ENCODE assay signal across 24 cellular contexts in the genomic region with DNA sequence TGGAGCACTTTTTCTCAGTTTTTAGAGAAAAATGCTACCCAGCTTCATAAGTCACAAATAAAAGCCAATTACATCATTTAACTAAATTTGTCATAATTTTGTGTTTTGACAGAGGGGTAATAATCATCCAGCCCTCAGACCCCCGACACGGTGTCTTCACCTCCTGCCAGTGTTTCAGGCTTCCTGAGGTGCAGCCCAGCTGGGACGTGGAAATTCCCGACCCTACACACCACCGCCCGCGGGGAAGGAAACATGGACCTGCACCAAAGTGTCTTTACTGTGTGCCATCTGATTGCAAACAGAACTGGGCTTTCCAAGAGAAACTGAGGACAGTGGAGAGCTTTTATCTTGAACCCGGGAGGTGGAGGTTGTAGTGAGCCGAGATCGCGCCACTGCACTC. TPM values are rescaled to one million over a fixed set of nuclear protein-coding genes. Genes with fewer than 3 reads are reported as not detected.
DNase-seq lines count a peak whose midpoint lies in the region; ATAC-seq, FAIRE-seq and TF ChIP-seq lines count a peak whose summit lies in the region.
"Had no signal": no experiment of that assay in that cellular context is flagged by ENCODE, and none has a peak within 500 bp of the region (broad histone marks: within the 10 kb centered on the region; RNA-seq: fewer than 3 reads in every experiment).

No MANE protein-coding gene starts in this region.

- 0 out of 2 replicates have a peak overlapping the region, but pooled peaks have one; percentile 51 for H4K8ac ChIP-seq in H1 (ENCODE audit: extremely low read depth, insufficient read depth, low read length)

- H2BK15ac ChIP-seq in H1 (ENCODE audit: low read length): no peak overlapping the region

- no peak overlapping the region for H3K56ac ChIP-seq in H1 (replicated peaks; ENCODE audit: insufficient read length, low read depth, low read length)

- intact Hi-C loops in mammary epithelial cell (cut with micrococcal nuclease): no loop called here

- no peak overlapping the region for H2AK5ac ChIP-seq in H1 (ENCODE audit: low read depth, low read length)

- no peak overlapping the region for H2BK120ac ChIP-seq in H1 (replicated peaks; ENCODE audit: low read depth, low read length)

- no peaks in the 10 kb centered on the region for H3K79me1 ChIP-seq in H1 (ENCODE audit: low read depth, low read length)

- CTCF ChIA-PET in activated naive CD4-positive, alpha-beta T cell treated with anti-CD3 and anti-CD28 coated beads, Interleukin-2, amount 10 ng/mL, durations not matched to agents 7 days and 5 days (lab: Charles Lee): interaction anchor here (1.0 kb wide), 1 partner anchor 155 kb away, joined by 3 read pairs; no protein-coding TSS in a partner anchor
- CTCF ChIA-PET in H1 (lab: Charles Lee; ENCODE audit: partially characterized antibody): interaction anchor here (0.6 to 8.6 kb wide), 2 partner anchors 8 to 72 kb away, joined by 4 to 47 read pairs; no protein-coding TSS in a partner anchor
- CTCF ChIA-PET in mammary epithelial cell (lab: Charles Lee; ENCODE audit: low non-redundant PET): interaction anchor here (0.7 kb wide), 1 partner anchor 265 kb away, joined by 4 read pairs; no protein-coding TSS in a partner anchor

- no peak for TF ChIP-seq EP300 in H1 (IDR thresholded peaks at IDR 0.05; ENCODE audit: borderline replicate concordance in 1 of 2, low read depth in 2 of 2, low read length in 2 of 2)

- no peak overlapping the region for H3K4ac ChIP-seq in H1 (replicated peaks; ENCODE audit: insufficient read length, low read depth, low read length)

- FAIRE-seq in H1 (lab: Jason Lieb, UNC): no peak
- FAIRE-seq: bronchial epithelial cell, urothelium cell line had no signal

- DNase-seq in activated naive CD4-positive, alpha-beta T cell treated with anti-CD3 and anti-CD28 coated beads, Interleukin-2, amount 10 ng/mL, durations not matched to agents 7 days and 5 days: no peak
- DNase-seq in activated naive CD4-positive, alpha-beta T cell (lab: John Stamatoyannopoulos, UW): no peak
- DNase-seq in H1 (ENCODE audit: low read depth in 1 of 2, low spot score in 2 of 2) (no peak), cerebellum (ENCODE audit: low spot score) (no peak), mammary epithelial cell (no peak), NCI-H510A (lab: John Stamatoyannopoulos, UW) (no peak)
- no peak for DNase-seq in stimulated activated effector memory CD8-positive, alpha-beta T cell treated with anti-CD3 and anti-CD28 coated beads, Interleukin-12 subunit alpha, Interleukin-12 subunit beta, amount 100 ng/mL, for 72 hours (ENCODE audit: low spot score in 2 of 2)
- DNase-seq: ACHN; activated CD4-positive, CD25-positive, alpha-beta regulatory T cell treated with anti-CD3 and anti-CD28 coated beads, Interleukin-2, amount 50 U/mL, for 72 hours; amygdala; cortex of kidney; DMS 273 treated with DMSO at 0.1 percent for 48 hours; Kasumi-1; kidney glomerular epithelial cell; NCI-H1092; NCI-H1930; NCI-H226; stimulated activated CD8-positive, alpha-beta memory T cell treated with anti-CD3 and anti-CD28 coated beads, Interleukin-4, amount 100 ng/mL, for 48 hours had no signal

- in situ Hi-C loops in mammary epithelial cell (cut with MboI; ENCODE audit: low sequenced_read_pairs in 2 of 2): no loop called here

- H4K20me1 ChIP-seq in H1 (replicated peaks in 1 of 2; ENCODE audit: control insufficient read depth in 1 of 2, insufficient read depth in 2 of 2, low read length in 2 of 2) (no peaks in the 10 kb centered on the region), mammary epithelial cell (ENCODE audit: insufficient read depth, low read length) (no peaks in the 10 kb centered on the region)

- no peak overlapping the region for H4K5ac ChIP-seq in H1 (ENCODE audit: insufficient read length, low read depth, low read length)

- H3K9me3 Mint-ChIP-seq in activated naive CD4-positive, alpha-beta T cell treated with anti-CD3 and anti-CD28 coated beads, Interleukin-2, amount 10 ng/mL, durations not matched to agents 7 days and 5 days: no peaks in the 10 kb centered on the region
- no peaks in the 10 kb centered on the region for H3K9me3 Mint-ChIP-seq in IgD-negative memory B cell
- H3K9me3 Mint-ChIP-seq in stimulated activated effector memory CD8-positive, alpha-beta T cell treated with anti-CD3 and anti-CD28 coated beads, Interleukin-12 subunit alpha, Interleukin-12 subunit beta, amount 100 ng/mL, for 72 hours: no peaks in the 10 kb centered on the region

- 85% methylated on average over 10 of the region's 11 CpGs; no CpG with 5 or more reads in 1 of the 2 experiments for WGBS in H1 (ENCODE audit: extremely low coverage in 1 of 2, insufficient coverage in 1 of 2, insufficient read length in 1 of 2, insufficient replicate concordance in 2 of 2, low coverage in 1 of 2, low lambda C conversion rate in 2 of 2, missing lambda C conversion rate in 1 of 2), 2 experiments
- WGBS in mammary epithelial cell (ENCODE audit: low coverage, missing lambda C conversion rate): 84% methylated on average over 8 of the region's 11 CpGs

- POLR2A ChIA-PET in H1 (lab: Charles Lee; ENCODE audit: partially characterized antibody): interaction anchor here (0.6 to 1.0 kb wide), 2 partner anchors 10 to 18 kb away, joined by 3 read pairs; no protein-coding TSS in a partner anchor

- BruUV-seq in mammary epithelial cell (replicated peaks; lab: Mats Ljungman, UMichigan): no TSS peak

- H3K79me2 ChIP-seq in H1 (ENCODE audit: control insufficient read depth in 1 of 2, insufficient read depth in 2 of 2, low read length in 2 of 2) (0 out of 4 replicates have a peak, but pooled peaks cover 0 to under 1% of the 10 kb centered on the region in 2 experiments), mammary epithelial cell (ENCODE audit: insufficient read depth, low read length) (no peaks in the 10 kb centered on the region)

- no peak for ATAC-seq in stimulated activated effector memory CD8-positive, alpha-beta T cell treated with anti-CD3 and anti-CD28 coated beads, Interleukin-12 subunit alpha, Interleukin-12 subunit beta, amount 100 ng/mL, for 72 hours
- ATAC-seq: Right ventricle myocardium inferior had no signal

- no peak overlapping the region for H3K14ac ChIP-seq in H1 (ENCODE audit: insufficient read length)

- H3K4me3 Mint-ChIP-seq in activated naive CD4-positive, alpha-beta T cell treated with anti-CD3 and anti-CD28 coated beads, Interleukin-2, amount 10 ng/mL, durations not matched to agents 7 days and 5 days: peak overlapping the region; percentile 3
- peak overlapping the region; percentile 38 to 93 (median 68) for H3K4me3 Mint-ChIP-seq in IgD-negative memory B cell
- H3K4me3 Mint-ChIP-seq in stimulated activated effector memory CD8-positive, alpha-beta T cell treated with anti-CD3 and anti-CD28 coated beads, Interleukin-12 subunit alpha, Interleukin-12 subunit beta, amount 100 ng/mL, for 72 hours: peak overlapping the region; percentile 65

- H3K9ac ChIP-seq in H1 (replicated peaks in 1 of 4; ENCODE audit: extremely low read depth in 1 of 4, low read depth in 3 of 4, low read length in 3 of 4): no peak overlapping the region
- no peak overlapping the region for H3K9ac ChIP-seq in mammary epithelial cell (ENCODE audit: insufficient read depth, low read length)

- H3K4me1 ChIP-seq in H1 (replicated peaks in 1 of 4; ENCODE audit: control insufficient read depth in 3 of 4, insufficient read depth in 4 of 4, low read length in 3 of 4) (peaks cover 3 to 15% (median 10%) of the 10 kb centered on the region in 4 experiments), mammary epithelial cell (ENCODE audit: insufficient read depth, low read length) (peaks cover 28% of the 10 kb centered on the region)

- peaks cover 56% of the 10 kb centered on the region for H3K4me1 Mint-ChIP-seq in activated naive CD4-positive, alpha-beta T cell treated with anti-CD3 and anti-CD28 coated beads, Interleukin-2, amount 10 ng/mL, durations not matched to agents 7 days and 5 days
- peaks cover 47 to 52% (median 49%) of the 10 kb centered on the region in 3 donors for H3K4me1 Mint-ChIP-seq in IgD-negative memory B cell
- H3K4me1 Mint-ChIP-seq in stimulated activated effector memory CD8-positive, alpha-beta T cell treated with anti-CD3 and anti-CD28 coated beads, Interleukin-12 subunit alpha, Interleukin-12 subunit beta, amount 100 ng/mL, for 72 hours: peaks cover 49% of the 10 kb centered on the region

- H3K27me3 ChIP-seq in H1 (replicated peaks in 1 of 4; ENCODE audit: control insufficient read depth in 3 of 4, extremely low read depth in 1 of 4, insufficient read depth in 3 of 4, low read length in 3 of 4) (no peaks in the 10 kb centered on the region), mammary epithelial cell (ENCODE audit: insufficient read depth, low read length) (no peaks in the 10 kb centered on the region)

- H3K4me3 ChIP-seq in H1 (ENCODE audit: extremely low read depth in 1 of 4, insufficient read depth in 2 of 4, low read depth in 3 of 4, low read length in 4 of 4) (no peak overlapping the region), mammary epithelial cell (replicated peaks in 1 of 3; ENCODE audit: insufficient read depth in 1 of 3, low read depth in 2 of 3, low read length in 3 of 3) (no peak overlapping the region)

- no peak for TF ChIP-seq RAD21 in H1 (IDR thresholded peaks at IDR 0.05 in 1 of 2, conservative IDR thresholded peaks at IDR 0.05 in 1 of 2; ENCODE audit: low read depth in 2 of 2, low read length in 2 of 2)

- no peak overlapping the region for H3K4me2 ChIP-seq in H1 (ENCODE audit: insufficient read depth in 1 of 2, low read depth in 2 of 2, low read length in 2 of 2)
- H3K4me2 ChIP-seq in mammary epithelial cell (ENCODE audit: insufficient read depth, low read depth, low read length): no peak overlapping the region

- peaks cover 51% of the 10 kb centered on the region for H3K27me3 Mint-ChIP-seq in activated naive CD4-positive, alpha-beta T cell treated with anti-CD3 and anti-CD28 coated beads, Interleukin-2, amount 10 ng/mL, durations not matched to agents 7 days and 5 days
- H3K27me3 Mint-ChIP-seq in IgD-negative memory B cell: peaks cover 5% of the 10 kb centered on the region

- no peaks in the 10 kb centered on the region for H3K36me3 ChIP-seq in H1 (ENCODE audit: control insufficient read depth in 2 of 4, insufficient read depth in 4 of 4, low read length in 3 of 4)
- H3K36me3 ChIP-seq in mammary epithelial cell (ENCODE audit: insufficient read depth, low read length): no peaks in the 10 kb centered on the region

- H2BK12ac ChIP-seq in H1 (ENCODE audit: low read depth, low read length): no peak overlapping the region; the same call in 1 of the 2 replicates

- H2AFZ ChIP-seq in H1 (ENCODE audit: low read length) (no peak overlapping the region), mammary epithelial cell (ENCODE audit: low read depth, low read length) (no peak overlapping the region)

- H3K27ac Mint-ChIP-seq in activated naive CD4-positive, alpha-beta T cell treated with anti-CD3 and anti-CD28 coated beads, Interleukin-2, amount 10 ng/mL, durations not matched to agents 7 days and 5 days: no peak overlapping the region
- peak overlapping the region in 2 of 3 donors; percentile 6 to 78 for H3K27ac Mint-ChIP-seq in IgD-negative memory B cell
- no peak overlapping the region for H3K27ac Mint-ChIP-seq in stimulated activated effector memory CD8-positive, alpha-beta T cell treated with anti-CD3 and anti-CD28 coated beads, Interleukin-12 subunit alpha, Interleukin-12 subunit beta, amount 100 ng/mL, for 72 hours

- peaks cover 4% of the 10 kb centered on the region for H3K23me2 ChIP-seq in H1 (ENCODE audit: low read depth, low read length)

- no peak overlapping the region for H3K18ac ChIP-seq in H1 (ENCODE audit: extremely low read depth, low read length)

- H3K23ac ChIP-seq in H1 (ENCODE audit: insufficient read length): no peak overlapping the region

- TF ChIP-seq POLR2A in H1 (IDR thresholded peaks at IDR 0.05; ENCODE audit: control extremely low read depth in 1 of 2, low read depth in 2 of 2, low read length in 2 of 2): no peak

- H3K9me3 ChIP-seq in H1 (ENCODE audit: insufficient read depth in 2 of 2, low read depth in 1 of 2, low read length in 1 of 2) (no peaks in the 10 kb centered on the region), mammary epithelial cell (replicated peaks; ENCODE audit: insufficient read depth, low read length) (no peaks in the 10 kb centered on the region)

- dilution Hi-C loops in mammary epithelial cell (cut with HindIII; ENCODE audit: low sequenced_read_pairs): no loop called here

- H3K36me3 Mint-ChIP-seq in activated naive CD4-positive, alpha-beta T cell treated with anti-CD3 and anti-CD28 coated beads, Interleukin-2, amount 10 ng/mL, durations not matched to agents 7 days and 5 days: no peaks in the 10 kb centered on the region
- peaks cover 2% of the 10 kb centered on the region for H3K36me3 Mint-ChIP-seq in IgD-negative memory B cell
- no peaks in the 10 kb centered on the region for H3K36me3 Mint-ChIP-seq in stimulated activated effector memory CD8-positive, alpha-beta T cell treated with anti-CD3 and anti-CD28 coated beads, Interleukin-12 subunit alpha, Interleukin-12 subunit beta, amount 100 ng/mL, for 72 hours

- TF ChIP-seq CTCF in H1 (IDR thresholded peaks at IDR 0.05; ENCODE audit: control extremely low read depth in 1 of 3, insufficient read depth in 1 of 3, low read depth in 1 of 3, low read length in 3 of 3) (no peak), mammary epithelial cell (conservative IDR thresholded peaks at IDR 0.05 in 1 of 2, IDR thresholded peaks at IDR 0.05 in 1 of 2; ENCODE audit: extremely low read depth in 1 of 2, insufficient read depth in 1 of 2, low read depth in 1 of 2, low read length in 2 of 2) (no peak)

- no peak overlapping the region for H2BK20ac ChIP-seq in H1 (ENCODE audit: low read length)

- no peak overlapping the region for H3K27ac ChIP-seq in H1 (ENCODE audit: low read depth, low read length)
- H3K27ac ChIP-seq in mammary epithelial cell (ENCODE audit: insufficient read depth, low read depth, low read length): no peak overlapping the region
- H3K27ac ChIP-seq: C4-2B had no signal

- H2BK5ac ChIP-seq in H1 (ENCODE audit: low read depth, low read length): no peak overlapping the region

- no peak overlapping the region for H4K91ac ChIP-seq in H1 (replicated peaks; ENCODE audit: insufficient read length, low read length)

RNA-seq across cellular contexts. Expression of a gene that starts 7.7 kb away (rescaled TPM):
- not detected for polyA plus RNA-seq in IgD-negative memory B cell
- total RNA-seq in H1 (2021; fragmentation: NEBNext Ultra II Directional; extraction: Animal tissue kit (Norgen Biotek cat#: 25700)): 43.4 and 46.8 TPM in 2 replicates
- polyA plus RNA-seq in H1 (2011; rRNA removed): 49.3 and 77.0 TPM in 2 replicates
- 36.0 TPM for polyA plus RNA-seq in H1 (2011; cell fraction: cytosol; rRNA removed)
- polyA plus RNA-seq in H1 (2011; cell fraction: nucleus; rRNA removed): 88.4 TPM
- 33.1 to 43.8 TPM (median 39.6 TPM) in 4 replicates for polyA plus RNA-seq in H1 (2012, experiment 1 of 2)
- 37.6 TPM for polyA plus RNA-seq in H1 (2012, experiment 2 of 2)
- polyA plus RNA-seq in H1 (2013, experiment 1 of 2): 31.6 TPM
- 29.9 TPM for polyA plus RNA-seq in H1 (2013, experiment 2 of 2)
- 22.7 and 25.3 TPM in 2 replicates for polyA minus RNA-seq in H1 (2011; rRNA and poly(A)+ RNA removed)
- polyA minus RNA-seq in H1 (2011; cell fraction: cytosol; rRNA and poly(A)+ RNA removed): 26.8 TPM
- polyA minus RNA-seq in H1 (2011; cell fraction: nucleus; rRNA and poly(A)+ RNA removed): 26.7 TPM
- 2.2 TPM for total RNA-seq in cerebellum
- 10 to 100 TPM; 26.5 to 27.2 TPM for total RNA-seq in mammary epithelial cell
- polyA plus RNA-seq in mammary epithelial cell: 11.4 TPM
- polyA minus RNA-seq in mammary epithelial cell: 17.4 TPM
- total RNA-seq: Right ventricle myocardium inferior had no signal

RNA-seq across cellular contexts. Expression of a gene that starts 14.3 kb away (rescaled TPM):
- polyA plus RNA-seq in IgD-negative memory B cell (41.1 TPM), H1 (2011; rRNA removed) (not detected in 2 replicates), mammary epithelial cell (not detected)
- total RNA-seq in H1 (2021; fragmentation: NEBNext Ultra II Directional; extraction: Animal tissue kit (Norgen Biotek cat#: 25700)): not detected in 2 replicates
- polyA plus RNA-seq in H1 (2011; cell fraction: cytosol; rRNA removed): not detected
- not detected for polyA plus RNA-seq in H1 (2011; cell fraction: nucleus; rRNA removed)
- not detected in 4 replicates for polyA plus RNA-seq in H1 (2012, experiment 1 of 2)
- not detected for polyA plus RNA-seq in H1 (2012, experiment 2 of 2)
- not detected for polyA plus RNA-seq in H1 (2013, experiment 1 of 2)
- polyA plus RNA-seq in H1 (2013, experiment 2 of 2): 0.04 TPM
- polyA minus RNA-seq in H1 (2011; rRNA and poly(A)+ RNA removed): not detected in 2 replicates
- not detected for polyA minus RNA-seq in H1 (2011; cell fraction: cytosol; rRNA and poly(A)+ RNA removed)
- not detected for polyA minus RNA-seq in H1 (2011; cell fraction: nucleus; rRNA and poly(A)+ RNA removed)
- total RNA-seq in cerebellum (not detected), mammary epithelial cell (not detected)
- not detected for polyA minus RNA-seq in mammary epithelial cell
- total RNA-seq: bronchial epithelial cell, glomerular endothelial cell, Right ventricle myocardium inferior had no signal

Comparison
In these comparisons a context has a peak if more than half of its experiments do, and no peak if none do; other contexts are left out.
1. H3K27ac Mint-ChIP-seq: peak in IgD-negative memory B cell (2 of 3); none in activated naive CD4-positive, alpha-beta T cell treated with anti-CD3 and anti-CD28 coated beads, Interleukin-2, amount 10 ng/mL, durations not matched to agents 7 days and 5 days (single experiment) and stimulated activated effector memory CD8-positive, alpha-beta T cell treated with anti-CD3 and anti-CD28 coated beads, Interleukin-12 subunit alpha, Interleukin-12 subunit beta, amount 100 ng/mL, for 72 hours (single experiment).
2. H3K4me3 Mint-ChIP-seq: peak in every context shown above with its lines; median percentile 68 in IgD-negative memory B cell; 65 in stimulated activated effector memory CD8-positive, alpha-beta T cell treated with anti-CD3 and anti-CD28 coated beads, Interleukin-12 subunit alpha, Interleukin-12 subunit beta, amount 100 ng/mL, for 72 hours; 3 in activated naive CD4-positive, alpha-beta T cell treated with anti-CD3 and anti-CD28 coated beads, Interleukin-2, amount 10 ng/mL, durations not matched to agents 7 days and 5 days.